ENCODE assay signal across 22 cellular contexts in genomic region chr19:39053276-39054090, GRCh38. TPM values are rescaled to one million over a fixed set of nuclear protein-coding genes. Genes with fewer than 3 reads are reported as not detected.
DNase-seq lines count a peak whose midpoint lies in the region; ATAC-seq, FAIRE-seq and TF ChIP-seq lines count a peak whose summit lies in the region.
"Had no signal": no experiment of that assay in that cellular context is flagged by ENCODE, and none has a peak within 500 bp of the region (broad histone marks: within the 10 kb centered on the region; RNA-seq: fewer than 3 reads in every experiment).

No MANE protein-coding gene starts in this region.

- no peaks in the 10 kb centered on the region for H3K36me3 ChIP-seq in small intestine (ENCODE audit: control insufficient read depth in 2 of 2, insufficient read depth in 2 of 2, low read length in 2 of 2)
- H3K36me3 ChIP-seq: gastroesophageal sphincter had no signal

- H3K9me3 Mint-ChIP-seq in Calu3 (ENCODE audit: low read depth, unreplicated experiment) = peaks cover 2% of the 10 kb centered on the region
- H3K9me3 Mint-ChIP-seq: natural killer cell had no signal

- no peak overlapping the region for H3K4me3 ChIP-seq in small intestine (ENCODE audit: low read depth in 1 of 2, low read length in 2 of 2)
- H3K4me3 ChIP-seq: gastroesophageal sphincter, GM12878, PC-9, psoas muscle had no signal

- no peaks in the 10 kb centered on the region for H3K27me3 Mint-ChIP-seq in Calu3 (ENCODE audit: unreplicated experiment)
- H3K27me3 Mint-ChIP-seq: stimulated activated naive CD8-positive, alpha-beta T cell treated with anti-CD3 and anti-CD28 coated beads, Interleukin-15, Interleukin-2, amounts not matched to agents 100 ng/mL and 50 ng/mL, for 24 hours had no signal

- peaks cover 22% of the 10 kb centered on the region for H3K36me3 Mint-ChIP-seq in Calu3 (ENCODE audit: insufficient read depth, unreplicated experiment)
- H3K36me3 Mint-ChIP-seq: natural killer cell had no signal

- BruUV-seq in Calu3 (replicated peaks; lab: Mats Ljungman, UMichigan) = no TSS peak

- H3K27ac ChIP-seq in layer of hippocampus (ENCODE audit: low read depth, low read length) (peak overlapping the region; percentile 98), small intestine (ENCODE audit: low read depth in 1 of 2, low read length in 1 of 2) (peak overlapping the region; percentile 59 to 78)
- H3K27ac ChIP-seq: gastroesophageal sphincter, PC-9, psoas muscle had no signal

- H3K27ac Mint-ChIP-seq in Calu3 (ENCODE audit: unreplicated experiment) = peak overlapping the region; percentile 17
- H3K27ac Mint-ChIP-seq: natural killer cell; stimulated activated naive CD8-positive, alpha-beta T cell treated with anti-CD3 and anti-CD28 coated beads, Interleukin-15, Interleukin-2, amounts not matched to agents 100 ng/mL and 50 ng/mL, for 24 hours had no signal

- DNase-seq in Calu3 (peak; percentile 50), amygdala (lab: John Stamatoyannopoulos, UW) (peak in 30 of 56 donors; percentile 1 to 70 (median 37)), small intestine (peak; percentile 95), GM19239 (ENCODE audit: insufficient read length, low spot score) (no peak), RKO (ENCODE audit: low spot score) (no peak)
- DNase-seq: activated CD4-positive, alpha-beta T cell treated with anti-CD3 and anti-CD28 coated beads for 48 hours; activated CD8-positive, alpha-beta memory T cell treated with anti-CD3 and anti-CD28 coated beads, Interleukin-2, amount 50 U/mL, for 48 hours; erythroblast; natural killer cell; NCI-H2107; NCI-H774; PC-9; psoas muscle; SK-N-SH had no signal

- H3K4me1 ChIP-seq in small intestine (ENCODE audit: control insufficient read depth in 2 of 2, insufficient read depth in 1 of 2, low read depth in 1 of 2, low read length in 1 of 2) = peaks cover 0 to 5% of the 10 kb centered on the region in 2 donors
- H3K4me1 ChIP-seq: gastroesophageal sphincter, psoas muscle had no signal

- TF ChIP-seq CTCF in Calu3 (IDR thresholded peaks at IDR 0.05; ENCODE audit: unreplicated experiment) = no peak

- CTCF ChIA-PET in Calu3 (lab: Charles Lee) = interaction anchor here (0.5 to 1.1 kb wide), 2 partner anchors 59 to 616 kb away, joined by 3 to 4 read pairs; no protein-coding TSS in a partner anchor

- no peaks in the 10 kb centered on the region for H3K9me3 ChIP-seq in small intestine (ENCODE audit: control insufficient read depth, low read depth)
- H3K9me3 ChIP-seq: SK-N-SH had no signal

- H3K27me3 ChIP-seq in layer of hippocampus (ENCODE audit: control insufficient read depth, insufficient read depth, low read length) (no peaks in the 10 kb centered on the region), small intestine (ENCODE audit: control insufficient read depth in 2 of 2, insufficient read depth in 2 of 2, low read length in 2 of 2) (no peaks in the 10 kb centered on the region)

- 26 to 62% (median 39%) methylated on average over 17 to 18 of the region's 18 CpGs for WGBS in small intestine, 3 donors

- H3K4me1 Mint-ChIP-seq in Calu3 (ENCODE audit: low read depth, unreplicated experiment) = peaks cover 26% of the 10 kb centered on the region
- H3K4me1 Mint-ChIP-seq: natural killer cell had no signal

- FAIRE-seq in small intestine (lab: Jason Lieb, UNC) (no peak), GM19239 (lab: Jason Lieb, UNC) (no peak)
- FAIRE-seq: GM12878 had no signal

- no peak overlapping the region for H3K4me3 Mint-ChIP-seq in Calu3 (ENCODE audit: low read depth, unreplicated experiment)
- H3K4me3 Mint-ChIP-seq: natural killer cell; stimulated activated naive CD8-positive, alpha-beta T cell treated with anti-CD3 and anti-CD28 coated beads, Interleukin-15, Interleukin-2, amounts not matched to agents 100 ng/mL and 50 ng/mL, for 24 hours had no signal

- intact Hi-C loops in Calu3 (cut with micrococcal nuclease; ENCODE audit: unreplicated experiment) = loop anchor here (5.0 kb wide), 3 partner anchors 59 to 274 kb away; no protein-coding TSS in a partner anchor

- ATAC-seq in HG03025 (IDR thresholded peaks at IDR 0.05; ENCODE audit: low FRiP score, unreplicated experiment) (no peak), HG03135 (IDR thresholded peaks at IDR 0.05; ENCODE audit: unreplicated experiment) (no peak)
- ATAC-seq: gastroesophageal sphincter, GM12878, natural killer cell, psoas muscle had no signal

RNA-seq across cellular contexts. Expression of gene FBXO27, which starts 21.1 kb away (rescaled TPM):
- 9.6 and 14.6 TPM in 2 replicates for total RNA-seq in Calu3 (2022)
- polyA plus RNA-seq in small intestine = 1 to 10 TPM; 1.9 to 4.7 (median 3.6) TPM

RNA-seq across cellular contexts. Expression of gene ACP7, which starts 30.7 kb away (rescaled TPM):
- 6.6 and 9.5 TPM in 2 replicates for total RNA-seq in Calu3 (2022)
- under 1 TPM in 1 of 3 donors, not detected in 2; 0.01 TPM for polyA plus RNA-seq in small intestine
- total RNA-seq: dermis microvascular lymphatic vessel endothelial cell, GM12878, lung microvascular endothelial cell, natural killer cell, psoas muscle had no signal
- polyA plus RNA-seq: GM12878 had no signal

Comparison
In these comparisons a context has a peak if more than half of its experiments do, and no peak if none do; other contexts are left out.
1. DNase-seq: peak in Calu3 (single experiment), amygdala (30 of 56) and small intestine (single experiment); none in GM19239 (single experiment) and RKO (single experiment).